8 cellular contexts compared by ENCODE assay signal in genomic region chr15:74783808-74784175, GRCh38. TPM values are rescaled to one million over a fixed set of nuclear protein-coding genes. Genes with fewer than 3 reads are reported as not detected.
DNase-seq lines count a peak whose midpoint lies in the region; ATAC-seq and TF ChIP-seq lines count a peak whose summit lies in the region.

No MANE protein-coding gene starts in this region.

- no peaks in the 10 kb centered on the region for H3K27me3 Mint-ChIP-seq in activated naive CD4-positive, alpha-beta T cell treated with anti-CD3 and anti-CD28 coated beads for 36 hours (ENCODE audit: low read depth)
- H3K27me3 Mint-ChIP-seq in activated naive CD8-positive, alpha-beta T cell treated with anti-CD3 and anti-CD28 coated beads for 36 hours: no peaks in the 10 kb centered on the region
- H3K27me3 Mint-ChIP-seq in type B pancreatic cell: no peaks in the 10 kb centered on the region

- peaks cover 56% of the 10 kb centered on the region for H3K36me3 Mint-ChIP-seq in activated naive CD4-positive, alpha-beta T cell treated with anti-CD3 and anti-CD28 coated beads for 36 hours (ENCODE audit: low read depth)
- H3K36me3 Mint-ChIP-seq in activated naive CD8-positive, alpha-beta T cell treated with anti-CD3 and anti-CD28 coated beads for 36 hours: peaks cover 57% of the 10 kb centered on the region
- no peaks in the 10 kb centered on the region for H3K36me3 Mint-ChIP-seq in type B pancreatic cell

- intact Hi-C loops in activated naive CD4-positive, alpha-beta T cell treated with anti-CD3 and anti-CD28 coated beads for 36 hours (cut with micrococcal nuclease): loop anchor here (10.0 kb wide), 1 partner anchor 841 kb away; the partner anchor contains the start of gene SNUPN
- intact Hi-C loops in lower lobe of right lung (cut with DNase I): no loop called here

- H3K27me3 ChIP-seq in lower lobe of right lung (ENCODE audit: low read depth): no peaks in the 10 kb centered on the region

- peak overlapping the region; percentile 93 for H3K4me3 Mint-ChIP-seq in activated naive CD4-positive, alpha-beta T cell treated with anti-CD3 and anti-CD28 coated beads for 36 hours
- peak overlapping the region; percentile 89 for H3K4me3 Mint-ChIP-seq in activated naive CD8-positive, alpha-beta T cell treated with anti-CD3 and anti-CD28 coated beads for 36 hours
- H3K4me3 Mint-ChIP-seq in type B pancreatic cell: peak overlapping the region; percentile 90

- peak overlapping the region; percentile 83 for H3K27ac ChIP-seq in lower lobe of right lung

- CTCF ChIA-PET in activated naive CD4-positive, alpha-beta T cell treated with anti-CD3 and anti-CD28 coated beads for 36 hours (lab: Charles Lee): interaction anchor here (0.8 to 29.5 kb wide), 7 partner anchors 5 to 152 kb away, joined by 3 to 1193 read pairs (median 4); partner anchors contain the start of genes CSK and SCAMP2

- no peak for ATAC-seq in lower lobe of right lung
- ATAC-seq in GM21825 (IDR thresholded peaks at IDR 0.05; ENCODE audit: unreplicated experiment): no peak
- ATAC-seq in GM19463 (IDR thresholded peaks at IDR 0.05; ENCODE audit: unreplicated experiment): no peak

- DNase-seq in activated naive CD4-positive, alpha-beta T cell treated with anti-CD3 and anti-CD28 coated beads for 36 hours: no peak
- no peak for DNase-seq in activated naive CD4-positive, alpha-beta T cell (lab: John Stamatoyannopoulos, UW)
- DNase-seq in activated naive CD8-positive, alpha-beta T cell treated with anti-CD3 and anti-CD28 coated beads for 36 hours: no peak
- DNase-seq in lower lobe of right lung (no peak), type B pancreatic cell (ENCODE audit: extremely low spot score, unreplicated experiment) (no peak), 8988T (no peak)

- H3K4me1 ChIP-seq in lower lobe of right lung: peaks cover 81% of the 10 kb centered on the region

- no peaks in the 10 kb centered on the region for H3K9me3 Mint-ChIP-seq in activated naive CD4-positive, alpha-beta T cell treated with anti-CD3 and anti-CD28 coated beads for 36 hours
- H3K9me3 Mint-ChIP-seq in activated naive CD8-positive, alpha-beta T cell treated with anti-CD3 and anti-CD28 coated beads for 36 hours: peaks cover 1% of the 10 kb centered on the region
- no peaks in the 10 kb centered on the region for H3K9me3 Mint-ChIP-seq in type B pancreatic cell

- no peaks in the 10 kb centered on the region for H3K9me3 ChIP-seq in lower lobe of right lung

- H3K27ac Mint-ChIP-seq in activated naive CD4-positive, alpha-beta T cell treated with anti-CD3 and anti-CD28 coated beads for 36 hours: peak overlapping the region; percentile 99
- H3K27ac Mint-ChIP-seq in activated naive CD8-positive, alpha-beta T cell treated with anti-CD3 and anti-CD28 coated beads for 36 hours: peak overlapping the region; percentile 99
- H3K27ac Mint-ChIP-seq in type B pancreatic cell: peak overlapping the region; percentile 61

- H3K36me3 ChIP-seq in lower lobe of right lung: no peaks in the 10 kb centered on the region

- peaks cover 41% of the 10 kb centered on the region for H3K4me1 Mint-ChIP-seq in activated naive CD4-positive, alpha-beta T cell treated with anti-CD3 and anti-CD28 coated beads for 36 hours (ENCODE audit: low read depth)
- peaks cover 53% of the 10 kb centered on the region for H3K4me1 Mint-ChIP-seq in activated naive CD8-positive, alpha-beta T cell treated with anti-CD3 and anti-CD28 coated beads for 36 hours
- H3K4me1 Mint-ChIP-seq in type B pancreatic cell (ENCODE audit: unreplicated experiment): peaks cover 51% of the 10 kb centered on the region

- peak overlapping the region; percentile 77 for H3K4me3 ChIP-seq in lower lobe of right lung

- TF ChIP-seq CTCF in lower lobe of right lung (IDR thresholded peaks at IDR 0.05) (no peak), type B pancreatic cell (conservative IDR thresholded peaks at IDR 0.05) (peak; percentile 14)

RNA-seq across cellular contexts. Expression of gene CSK, which starts 1.9 kb away (rescaled TPM):
- total RNA-seq in activated naive CD4-positive, alpha-beta T cell treated with anti-CD3 and anti-CD28 coated beads for 36 hours: 100 to 1,000 TPM; 272 to 282 TPM
- total RNA-seq in activated naive CD8-positive, alpha-beta T cell treated with anti-CD3 and anti-CD28 coated beads for 36 hours: 100 to 1,000 TPM; 308 to 310 TPM
- total RNA-seq in lower lobe of right lung (83.8 TPM), type B pancreatic cell (ENCODE audit: low replicate concordance) (77.4 and 102 TPM in 2 replicates)

RNA-seq across cellular contexts. Expression of gene LMAN1L, which starts 28.8 kb away (rescaled TPM):
- total RNA-seq in activated naive CD4-positive, alpha-beta T cell treated with anti-CD3 and anti-CD28 coated beads for 36 hours: not detected
- under 1 TPM; 0.14 to 0.33 TPM for total RNA-seq in activated naive CD8-positive, alpha-beta T cell treated with anti-CD3 and anti-CD28 coated beads for 36 hours
- not detected for total RNA-seq in lower lobe of right lung
- not detected in 2 replicates for total RNA-seq in type B pancreatic cell (ENCODE audit: low replicate concordance)

RNA-seq across cellular contexts. Expression of gene CYP1A2, which starts 35.1 kb away (rescaled TPM):
- not detected for total RNA-seq in activated naive CD4-positive, alpha-beta T cell treated with anti-CD3 and anti-CD28 coated beads for 36 hours
- total RNA-seq in activated naive CD8-positive, alpha-beta T cell treated with anti-CD3 and anti-CD28 coated beads for 36 hours: not detected
- total RNA-seq in lower lobe of right lung (not detected), type B pancreatic cell (ENCODE audit: low replicate concordance) (1.6 TPM in 1 of 2 replicates, not detected in the other)

RNA-seq across cellular contexts. Expression of gene CPLX3, which starts 42.6 kb away (rescaled TPM):
- not detected for total RNA-seq in activated naive CD4-positive, alpha-beta T cell treated with anti-CD3 and anti-CD28 coated beads for 36 hours
- under 1 TPM in 1 of 2 experiments, not detected in 1; 0.19 TPM for total RNA-seq in activated naive CD8-positive, alpha-beta T cell treated with anti-CD3 and anti-CD28 coated beads for 36 hours
- total RNA-seq in lower lobe of right lung (not detected), type B pancreatic cell (ENCODE audit: low replicate concordance) (not detected in 2 replicates)

RNA-seq across cellular contexts. Expression of gene CYP1A1, which starts 58.5 kb away (rescaled TPM):
- under 1 TPM; 0.12 to 0.37 TPM for total RNA-seq in activated naive CD4-positive, alpha-beta T cell treated with anti-CD3 and anti-CD28 coated beads for 36 hours
- 1 to 10 TPM; 4.7 to 4.9 TPM for total RNA-seq in activated naive CD8-positive, alpha-beta T cell treated with anti-CD3 and anti-CD28 coated beads for 36 hours
- total RNA-seq in lower lobe of right lung: 0.38 TPM
- 189 and 410 TPM in 2 replicates for total RNA-seq in type B pancreatic cell (ENCODE audit: low replicate concordance)
